1 cellular context compared by ENCODE assay signal in the genomic region with DNA sequence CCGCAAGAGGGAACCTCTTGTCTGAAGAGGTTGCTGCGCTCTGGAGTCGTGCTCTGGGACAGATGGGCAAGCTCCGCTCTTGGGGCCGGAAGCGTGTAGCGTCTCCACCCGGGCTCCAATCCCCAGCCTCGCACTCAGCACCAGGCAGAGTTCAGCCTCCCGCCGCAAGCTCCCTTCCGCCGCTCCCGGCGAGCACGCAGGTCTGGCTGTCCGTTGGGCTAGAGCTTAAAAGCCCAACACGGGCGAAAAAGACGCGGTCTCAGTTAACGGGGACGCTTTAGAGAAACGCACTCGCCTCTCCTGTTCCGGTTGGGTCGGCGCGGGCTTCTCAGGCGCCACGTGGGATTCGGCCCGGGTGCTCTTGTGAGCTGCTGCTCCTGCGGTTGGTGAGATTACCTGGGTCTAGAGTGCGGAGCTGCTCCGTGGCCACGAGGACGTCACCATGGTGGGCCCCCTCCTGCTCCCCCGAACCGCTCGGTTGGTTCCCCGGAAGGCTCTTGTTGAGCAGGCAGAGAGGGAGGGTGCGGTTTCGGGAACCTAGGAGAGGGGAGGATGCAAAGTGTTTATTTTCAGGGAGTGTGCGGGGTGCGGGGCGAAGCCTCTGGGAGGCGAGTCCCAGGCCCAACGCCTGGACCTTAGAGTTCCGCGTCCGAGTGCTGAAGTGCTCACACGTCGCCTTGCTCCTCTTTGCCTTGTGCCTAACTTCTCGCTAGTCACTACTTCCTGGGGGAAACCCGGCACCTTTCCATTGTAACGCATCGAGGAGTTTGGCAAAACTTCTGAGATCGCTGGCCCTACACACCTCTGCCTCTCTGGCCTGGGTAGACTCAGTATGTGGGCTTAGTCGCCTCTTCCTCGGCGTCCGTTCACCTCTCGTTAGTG.
A peak's percentile ranks its signal among the peaks of the same experiment; 100 is the strongest.
TF ChIP-seq lines count a peak whose summit lies in the region.

A gene (plus strand): TSS at position 331 of the 882 bp plus-strand sequence. CDS start 112 bp downstream, at position 443.

TF ChIP-seq in HepG2, 621 proteins besides CTCF, POLR2A, EP300 and RAD21 (continued from another document and continues in another):
- peak; percentile 61; the same call in 1 of the 2 replicates for TF ChIP-seq CENPT (CRISPR knock-in tag; IDR thresholded peaks at IDR 0.05; ENCODE audit: low read depth)
- TF ChIP-seq, protein P1, sequence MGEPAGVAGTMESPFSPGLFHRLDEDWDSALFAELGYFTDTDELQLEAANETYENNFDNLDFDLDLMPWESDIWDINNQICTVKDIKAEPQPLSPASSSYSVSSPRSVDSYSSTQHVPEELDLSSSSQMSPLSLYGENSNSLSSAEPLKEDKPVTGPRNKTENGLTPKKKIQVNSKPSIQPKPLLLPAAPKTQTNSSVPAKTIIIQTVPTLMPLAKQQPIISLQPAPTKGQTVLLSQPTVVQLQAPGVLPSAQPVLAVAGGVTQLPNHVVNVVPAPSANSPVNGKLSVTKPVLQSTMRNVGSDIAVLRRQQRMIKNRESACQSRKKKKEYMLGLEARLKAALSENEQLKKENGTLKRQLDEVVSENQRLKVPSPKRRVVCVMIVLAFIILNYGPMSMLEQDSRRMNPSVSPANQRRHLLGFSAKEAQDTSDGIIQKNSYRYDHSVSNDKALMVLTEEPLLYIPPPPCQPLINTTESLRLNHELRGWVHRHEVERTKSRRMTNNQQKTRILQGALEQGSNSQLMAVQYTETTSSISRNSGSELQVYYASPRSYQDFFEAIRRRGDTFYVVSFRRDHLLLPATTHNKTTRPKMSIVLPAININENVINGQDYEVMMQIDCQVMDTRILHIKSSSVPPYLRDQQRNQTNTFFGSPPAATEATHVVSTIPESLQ (CRISPR knock-in tag; conservative IDR thresholded peaks at IDR 0.05): no peak
- no peak for TF ChIP-seq SCMH1 (CRISPR knock-in tag; IDR thresholded peaks at IDR 0.05; ENCODE audit: borderline replicate concordance)
- TF ChIP-seq, protein P2, sequence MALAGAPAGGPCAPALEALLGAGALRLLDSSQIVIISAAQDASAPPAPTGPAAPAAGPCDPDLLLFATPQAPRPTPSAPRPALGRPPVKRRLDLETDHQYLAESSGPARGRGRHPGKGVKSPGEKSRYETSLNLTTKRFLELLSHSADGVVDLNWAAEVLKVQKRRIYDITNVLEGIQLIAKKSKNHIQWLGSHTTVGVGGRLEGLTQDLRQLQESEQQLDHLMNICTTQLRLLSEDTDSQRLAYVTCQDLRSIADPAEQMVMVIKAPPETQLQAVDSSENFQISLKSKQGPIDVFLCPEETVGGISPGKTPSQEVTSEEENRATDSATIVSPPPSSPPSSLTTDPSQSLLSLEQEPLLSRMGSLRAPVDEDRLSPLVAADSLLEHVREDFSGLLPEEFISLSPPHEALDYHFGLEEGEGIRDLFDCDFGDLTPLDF (CRISPR knock-in tag; IDR thresholded peaks at IDR 0.05): peak; percentile 93
- TF ChIP-seq, protein P3, sequence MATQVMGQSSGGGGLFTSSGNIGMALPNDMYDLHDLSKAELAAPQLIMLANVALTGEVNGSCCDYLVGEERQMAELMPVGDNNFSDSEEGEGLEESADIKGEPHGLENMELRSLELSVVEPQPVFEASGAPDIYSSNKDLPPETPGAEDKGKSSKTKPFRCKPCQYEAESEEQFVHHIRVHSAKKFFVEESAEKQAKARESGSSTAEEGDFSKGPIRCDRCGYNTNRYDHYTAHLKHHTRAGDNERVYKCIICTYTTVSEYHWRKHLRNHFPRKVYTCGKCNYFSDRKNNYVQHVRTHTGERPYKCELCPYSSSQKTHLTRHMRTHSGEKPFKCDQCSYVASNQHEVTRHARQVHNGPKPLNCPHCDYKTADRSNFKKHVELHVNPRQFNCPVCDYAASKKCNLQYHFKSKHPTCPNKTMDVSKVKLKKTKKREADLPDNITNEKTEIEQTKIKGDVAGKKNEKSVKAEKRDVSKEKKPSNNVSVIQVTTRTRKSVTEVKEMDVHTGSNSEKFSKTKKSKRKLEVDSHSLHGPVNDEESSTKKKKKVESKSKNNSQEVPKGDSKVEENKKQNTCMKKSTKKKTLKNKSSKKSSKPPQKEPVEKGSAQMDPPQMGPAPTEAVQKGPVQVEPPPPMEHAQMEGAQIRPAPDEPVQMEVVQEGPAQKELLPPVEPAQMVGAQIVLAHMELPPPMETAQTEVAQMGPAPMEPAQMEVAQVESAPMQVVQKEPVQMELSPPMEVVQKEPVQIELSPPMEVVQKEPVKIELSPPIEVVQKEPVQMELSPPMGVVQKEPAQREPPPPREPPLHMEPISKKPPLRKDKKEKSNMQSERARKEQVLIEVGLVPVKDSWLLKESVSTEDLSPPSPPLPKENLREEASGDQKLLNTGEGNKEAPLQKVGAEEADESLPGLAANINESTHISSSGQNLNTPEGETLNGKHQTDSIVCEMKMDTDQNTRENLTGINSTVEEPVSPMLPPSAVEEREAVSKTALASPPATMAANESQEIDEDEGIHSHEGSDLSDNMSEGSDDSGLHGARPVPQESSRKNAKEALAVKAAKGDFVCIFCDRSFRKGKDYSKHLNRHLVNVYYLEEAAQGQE (IDR thresholded peaks at IDR 0.05; ENCODE audit: borderline replicate concordance in 1 of 2, low read depth in 1 of 2, low read length in 2 of 2): peak in 1 of 2 experiments; percentile 30; a peak in 1 of 4 replicates
- TF ChIP-seq SAP130 (CRISPR knock-in tag; IDR thresholded peaks at IDR 0.05; ENCODE audit: low read depth): peak; percentile 95
- TF ChIP-seq, protein P4, sequence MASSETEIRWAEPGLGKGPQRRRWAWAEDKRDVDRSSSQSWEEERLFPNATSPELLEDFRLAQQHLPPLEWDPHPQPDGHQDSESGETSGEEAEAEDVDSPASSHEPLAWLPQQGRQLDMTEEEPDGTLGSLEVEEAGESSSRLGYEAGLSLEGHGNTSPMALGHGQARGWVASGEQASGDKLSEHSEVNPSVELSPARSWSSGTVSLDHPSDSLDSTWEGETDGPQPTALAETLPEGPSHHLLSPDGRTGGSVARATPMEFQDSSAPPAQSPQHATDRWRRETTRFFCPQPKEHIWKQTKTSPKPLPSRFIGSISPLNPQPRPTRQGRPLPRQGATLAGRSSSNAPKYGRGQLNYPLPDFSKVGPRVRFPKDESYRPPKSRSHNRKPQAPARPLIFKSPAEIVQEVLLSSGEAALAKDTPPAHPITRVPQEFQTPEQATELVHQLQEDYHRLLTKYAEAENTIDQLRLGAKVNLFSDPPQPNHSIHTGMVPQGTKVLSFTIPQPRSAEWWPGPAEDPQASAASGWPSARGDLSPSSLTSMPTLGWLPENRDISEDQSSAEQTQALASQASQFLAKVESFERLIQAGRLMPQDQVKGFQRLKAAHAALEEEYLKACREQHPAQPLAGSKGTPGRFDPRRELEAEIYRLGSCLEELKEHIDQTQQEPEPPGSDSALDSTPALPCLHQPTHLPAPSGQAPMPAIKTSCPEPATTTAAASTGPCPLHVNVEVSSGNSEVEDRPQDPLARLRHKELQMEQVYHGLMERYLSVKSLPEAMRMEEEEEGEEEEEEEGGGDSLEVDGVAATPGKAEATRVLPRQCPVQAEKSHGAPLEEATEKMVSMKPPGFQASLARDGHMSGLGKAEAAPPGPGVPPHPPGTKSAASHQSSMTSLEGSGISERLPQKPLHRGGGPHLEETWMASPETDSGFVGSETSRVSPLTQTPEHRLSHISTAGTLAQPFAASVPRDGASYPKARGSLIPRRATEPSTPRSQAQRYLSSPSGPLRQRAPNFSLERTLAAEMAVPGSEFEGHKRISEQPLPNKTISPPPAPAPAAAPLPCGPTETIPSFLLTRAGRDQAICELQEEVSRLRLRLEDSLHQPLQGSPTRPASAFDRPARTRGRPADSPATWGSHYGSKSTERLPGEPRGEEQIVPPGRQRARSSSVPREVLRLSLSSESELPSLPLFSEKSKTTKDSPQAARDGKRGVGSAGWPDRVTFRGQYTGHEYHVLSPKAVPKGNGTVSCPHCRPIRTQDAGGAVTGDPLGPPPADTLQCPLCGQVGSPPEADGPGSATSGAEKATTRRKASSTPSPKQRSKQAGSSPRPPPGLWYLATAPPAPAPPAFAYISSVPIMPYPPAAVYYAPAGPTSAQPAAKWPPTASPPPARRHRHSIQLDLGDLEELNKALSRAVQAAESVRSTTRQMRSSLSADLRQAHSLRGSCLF (CRISPR knock-in tag; IDR thresholded peaks at IDR 0.05; ENCODE audit: borderline replicate concordance): peak; percentile 46; the same call in 1 of the 2 replicates
- no peak for TF ChIP-seq GPN1 (CRISPR knock-in tag; IDR thresholded peaks at IDR 0.05; ENCODE audit: borderline replicate concordance)
- TF ChIP-seq RORA (CRISPR knock-in tag; IDR thresholded peaks at IDR 0.05): peak; percentile 54; the same call in 1 of the 2 replicates
- TF ChIP-seq NCOA5 (CRISPR knock-in tag; IDR thresholded peaks at IDR 0.05): no peak
- peak; percentile 66; the same call in 1 of the 2 replicates for TF ChIP-seq DNMT3B (CRISPR knock-in tag; conservative IDR thresholded peaks at IDR 0.05)
- TF ChIP-seq, protein P5, sequence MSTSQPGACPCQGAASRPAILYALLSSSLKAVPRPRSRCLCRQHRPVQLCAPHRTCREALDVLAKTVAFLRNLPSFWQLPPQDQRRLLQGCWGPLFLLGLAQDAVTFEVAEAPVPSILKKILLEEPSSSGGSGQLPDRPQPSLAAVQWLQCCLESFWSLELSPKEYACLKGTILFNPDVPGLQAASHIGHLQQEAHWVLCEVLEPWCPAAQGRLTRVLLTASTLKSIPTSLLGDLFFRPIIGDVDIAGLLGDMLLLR (CRISPR knock-in tag; IDR thresholded peaks at IDR 0.05): peak; percentile 81; the same call in 1 of the 2 replicates
- TF ChIP-seq, protein P6, sequence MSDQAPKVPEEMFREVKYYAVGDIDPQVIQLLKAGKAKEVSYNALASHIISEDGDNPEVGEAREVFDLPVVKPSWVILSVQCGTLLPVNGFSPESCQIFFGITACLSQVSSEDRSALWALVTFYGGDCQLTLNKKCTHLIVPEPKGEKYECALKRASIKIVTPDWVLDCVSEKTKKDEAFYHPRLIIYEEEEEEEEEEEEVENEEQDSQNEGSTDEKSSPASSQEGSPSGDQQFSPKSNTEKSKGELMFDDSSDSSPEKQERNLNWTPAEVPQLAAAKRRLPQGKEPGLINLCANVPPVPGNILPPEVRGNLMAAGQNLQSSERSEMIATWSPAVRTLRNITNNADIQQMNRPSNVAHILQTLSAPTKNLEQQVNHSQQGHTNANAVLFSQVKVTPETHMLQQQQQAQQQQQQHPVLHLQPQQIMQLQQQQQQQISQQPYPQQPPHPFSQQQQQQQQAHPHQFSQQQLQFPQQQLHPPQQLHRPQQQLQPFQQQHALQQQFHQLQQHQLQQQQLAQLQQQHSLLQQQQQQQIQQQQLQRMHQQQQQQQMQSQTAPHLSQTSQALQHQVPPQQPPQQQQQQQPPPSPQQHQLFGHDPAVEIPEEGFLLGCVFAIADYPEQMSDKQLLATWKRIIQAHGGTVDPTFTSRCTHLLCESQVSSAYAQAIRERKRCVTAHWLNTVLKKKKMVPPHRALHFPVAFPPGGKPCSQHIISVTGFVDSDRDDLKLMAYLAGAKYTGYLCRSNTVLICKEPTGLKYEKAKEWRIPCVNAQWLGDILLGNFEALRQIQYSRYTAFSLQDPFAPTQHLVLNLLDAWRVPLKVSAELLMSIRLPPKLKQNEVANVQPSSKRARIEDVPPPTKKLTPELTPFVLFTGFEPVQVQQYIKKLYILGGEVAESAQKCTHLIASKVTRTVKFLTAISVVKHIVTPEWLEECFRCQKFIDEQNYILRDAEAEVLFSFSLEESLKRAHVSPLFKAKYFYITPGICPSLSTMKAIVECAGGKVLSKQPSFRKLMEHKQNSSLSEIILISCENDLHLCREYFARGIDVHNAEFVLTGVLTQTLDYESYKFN (CRISPR knock-in tag; conservative IDR thresholded peaks at IDR 0.05): peak; percentile 62
- TF ChIP-seq, protein P7, sequence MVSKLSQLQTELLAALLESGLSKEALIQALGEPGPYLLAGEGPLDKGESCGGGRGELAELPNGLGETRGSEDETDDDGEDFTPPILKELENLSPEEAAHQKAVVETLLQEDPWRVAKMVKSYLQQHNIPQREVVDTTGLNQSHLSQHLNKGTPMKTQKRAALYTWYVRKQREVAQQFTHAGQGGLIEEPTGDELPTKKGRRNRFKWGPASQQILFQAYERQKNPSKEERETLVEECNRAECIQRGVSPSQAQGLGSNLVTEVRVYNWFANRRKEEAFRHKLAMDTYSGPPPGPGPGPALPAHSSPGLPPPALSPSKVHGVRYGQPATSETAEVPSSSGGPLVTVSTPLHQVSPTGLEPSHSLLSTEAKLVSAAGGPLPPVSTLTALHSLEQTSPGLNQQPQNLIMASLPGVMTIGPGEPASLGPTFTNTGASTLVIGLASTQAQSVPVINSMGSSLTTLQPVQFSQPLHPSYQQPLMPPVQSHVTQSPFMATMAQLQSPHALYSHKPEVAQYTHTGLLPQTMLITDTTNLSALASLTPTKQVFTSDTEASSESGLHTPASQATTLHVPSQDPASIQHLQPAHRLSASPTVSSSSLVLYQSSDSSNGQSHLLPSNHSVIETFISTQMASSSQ (IDR thresholded peaks at IDR 0.05; ENCODE audit: low read depth): no peak
- TF ChIP-seq, protein P7 (CRISPR knock-in tag; IDR thresholded peaks at IDR 0.05; ENCODE audit: borderline replicate concordance): peak; percentile 86
- no peak; the same call in 1 of the 2 replicates for TF ChIP-seq NFIC (IDR thresholded peaks at IDR 0.05; ENCODE audit: low read length)
- TF ChIP-seq KLF16 (CRISPR knock-in tag; IDR thresholded peaks at IDR 0.05): peak in 1 of 2 experiments; percentile 96; a peak in 2 of 4 replicates
- TF ChIP-seq EED (CRISPR knock-in tag; IDR thresholded peaks at IDR 0.05): peak; percentile 98
- 0 out of 2 replicates have a peak, but pooled peaks have one; percentile 36 for TF ChIP-seq MTF1 (CRISPR knock-in tag; IDR thresholded peaks at IDR 0.05)
- 0 out of 2 replicates have a peak, but pooled peaks have one; percentile 79 for TF ChIP-seq ZNF720 (CRISPR knock-in tag; IDR thresholded peaks at IDR 0.05)
- peak; percentile 24; the same call in 1 of the 2 replicates for TF ChIP-seq ZBTB1 (CRISPR knock-in tag; IDR thresholded peaks at IDR 0.05; ENCODE audit: borderline replicate concordance)
- TF ChIP-seq FOXM1 (CRISPR knock-in tag; IDR thresholded peaks at IDR 0.05): 0 out of 2 replicates have a peak, but pooled peaks have one; percentile 67
- TF ChIP-seq TMF1 (CRISPR knock-in tag; IDR thresholded peaks at IDR 0.05; ENCODE audit: low read depth): peak; percentile 92; the same call in 1 of the 2 replicates
- peak; percentile 98 for TF ChIP-seq ZNF878 (CRISPR knock-in tag; IDR thresholded peaks at IDR 0.05)
